Comparison of ENCODE assay signal across 3 cellular contexts in the genomic region with DNA sequence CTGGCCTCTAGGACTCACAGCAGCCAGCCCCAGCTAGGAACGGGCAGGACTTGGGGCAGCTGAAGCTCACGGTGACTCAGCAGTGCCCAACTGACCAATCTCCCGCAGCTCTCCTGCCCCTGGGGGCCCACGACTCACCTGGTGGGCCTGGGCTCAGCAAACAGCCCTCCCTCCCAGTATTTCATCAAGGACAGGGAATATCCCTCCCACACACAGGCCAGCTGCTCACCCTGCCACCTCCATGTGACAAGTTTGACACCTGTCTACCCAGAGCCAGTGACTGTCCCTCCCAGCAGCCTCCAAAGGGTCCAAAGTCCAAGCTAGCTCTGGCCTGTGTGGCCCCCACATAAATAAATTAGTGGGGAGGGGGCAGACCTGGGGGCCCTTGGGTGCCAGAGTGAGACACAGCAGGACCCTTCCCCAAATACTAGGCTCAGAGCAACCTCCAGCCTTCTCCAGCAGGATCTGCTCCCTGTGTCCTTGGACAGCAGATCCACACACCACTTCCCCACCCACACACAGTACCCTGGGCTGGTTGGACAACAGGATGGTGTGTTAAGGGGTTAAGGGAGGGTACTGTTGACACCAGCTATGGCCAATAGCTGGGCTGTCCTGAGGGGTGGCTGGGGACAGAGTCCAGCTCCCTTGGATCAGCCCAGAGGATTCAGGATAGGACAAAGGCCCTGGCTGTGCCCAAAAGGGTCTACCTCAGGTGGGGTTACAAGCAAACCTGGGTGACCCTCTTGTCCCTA.
TF ChIP-seq lines count a peak whose summit lies in the region.

No MANE protein-coding gene starts in this region.

TF ChIP-seq in A549, 52 proteins besides CTCF, POLR2A, EP300 and RAD21:
- TF ChIP-seq, protein P1, sequence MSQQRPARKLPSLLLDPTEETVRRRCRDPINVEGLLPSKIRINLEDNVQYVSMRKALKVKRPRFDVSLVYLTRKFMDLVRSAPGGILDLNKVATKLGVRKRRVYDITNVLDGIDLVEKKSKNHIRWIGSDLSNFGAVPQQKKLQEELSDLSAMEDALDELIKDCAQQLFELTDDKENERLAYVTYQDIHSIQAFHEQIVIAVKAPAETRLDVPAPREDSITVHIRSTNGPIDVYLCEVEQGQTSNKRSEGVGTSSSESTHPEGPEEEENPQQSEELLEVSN (IDR thresholded peaks at IDR 0.05; ENCODE audit: borderline replicate concordance, low read depth), result no peak

TF ChIP-seq in HEK293, 187 proteins besides CTCF, POLR2A, EP300 and RAD21:
- peak; percentile 25; the same call in 1 of the 2 replicates for TF ChIP-seq ZIC2 (tag by site-specific recombination; IDR thresholded peaks at IDR 0.05)
- no peak for TF ChIP-seq ZNF391 (tag by site-specific recombination; IDR thresholded peaks at IDR 0.05; ENCODE audit: borderline replicate concordance, low read depth)
- TF ChIP-seq ZNF521 (tag by site-specific recombination; IDR thresholded peaks at IDR 0.05), result no peak

TF ChIP-seq in liver, 16 proteins besides CTCF, POLR2A, EP300 and RAD21:
- TF ChIP-seq GABPA (IDR thresholded peaks at IDR 0.05 in 1 of 2, conservative IDR thresholded peaks at IDR 0.05 in 1 of 2) (no peak), FOXA1 (IDR thresholded peaks at IDR 0.05) (peak; percentile 41), SP1 (IDR thresholded peaks at IDR 0.05) (peak; percentile 100), HNF4G (IDR thresholded peaks at IDR 0.05) (peak; percentile 90), TAF1 (conservative IDR thresholded peaks at IDR 0.05) (no peak), HNF4A (conservative IDR thresholded peaks at IDR 0.05) (peak; percentile 96 to 97), NR2F2 (IDR thresholded peaks at IDR 0.05) (no peak), RXRA (IDR thresholded peaks at IDR 0.05) (peak; percentile 94 to 97), EGR1 (IDR thresholded peaks at IDR 0.05; ENCODE audit: low read depth in 2 of 2) (peak; percentile 93 to 94), FOXA2 (IDR thresholded peaks at IDR 0.05) (no peak), JUND (IDR thresholded peaks at IDR 0.05) (no peak), YY1 (IDR thresholded peaks at IDR 0.05) (peak; percentile 80)
- TF ChIP-seq, protein P2, sequence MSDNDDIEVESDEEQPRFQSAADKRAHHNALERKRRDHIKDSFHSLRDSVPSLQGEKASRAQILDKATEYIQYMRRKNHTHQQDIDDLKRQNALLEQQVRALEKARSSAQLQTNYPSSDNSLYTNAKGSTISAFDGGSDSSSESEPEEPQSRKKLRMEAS (IDR thresholded peaks at IDR 0.05), result peak; percentile 79
- TF ChIP-seq, protein P3, sequence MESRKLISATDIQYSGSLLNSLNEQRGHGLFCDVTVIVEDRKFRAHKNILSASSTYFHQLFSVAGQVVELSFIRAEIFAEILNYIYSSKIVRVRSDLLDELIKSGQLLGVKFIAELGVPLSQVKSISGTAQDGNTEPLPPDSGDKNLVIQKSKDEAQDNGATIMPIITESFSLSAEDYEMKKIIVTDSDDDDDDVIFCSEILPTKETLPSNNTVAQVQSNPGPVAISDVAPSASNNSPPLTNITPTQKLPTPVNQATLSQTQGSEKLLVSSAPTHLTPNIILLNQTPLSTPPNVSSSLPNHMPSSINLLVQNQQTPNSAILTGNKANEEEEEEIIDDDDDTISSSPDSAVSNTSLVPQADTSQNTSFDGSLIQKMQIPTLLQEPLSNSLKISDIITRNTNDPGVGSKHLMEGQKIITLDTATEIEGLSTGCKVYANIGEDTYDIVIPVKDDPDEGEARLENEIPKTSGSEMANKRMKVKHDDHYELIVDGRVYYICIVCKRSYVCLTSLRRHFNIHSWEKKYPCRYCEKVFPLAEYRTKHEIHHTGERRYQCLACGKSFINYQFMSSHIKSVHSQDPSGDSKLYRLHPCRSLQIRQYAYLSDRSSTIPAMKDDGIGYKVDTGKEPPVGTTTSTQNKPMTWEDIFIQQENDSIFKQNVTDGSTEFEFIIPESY (IDR thresholded peaks at IDR 0.05), result no peak
- TF ChIP-seq, protein P4, sequence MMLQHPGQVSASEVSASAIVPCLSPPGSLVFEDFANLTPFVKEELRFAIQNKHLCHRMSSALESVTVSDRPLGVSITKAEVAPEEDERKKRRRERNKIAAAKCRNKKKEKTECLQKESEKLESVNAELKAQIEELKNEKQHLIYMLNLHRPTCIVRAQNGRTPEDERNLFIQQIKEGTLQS (IDR thresholded peaks at IDR 0.05), result peak; percentile 1
- TF ChIP-seq, protein P5, sequence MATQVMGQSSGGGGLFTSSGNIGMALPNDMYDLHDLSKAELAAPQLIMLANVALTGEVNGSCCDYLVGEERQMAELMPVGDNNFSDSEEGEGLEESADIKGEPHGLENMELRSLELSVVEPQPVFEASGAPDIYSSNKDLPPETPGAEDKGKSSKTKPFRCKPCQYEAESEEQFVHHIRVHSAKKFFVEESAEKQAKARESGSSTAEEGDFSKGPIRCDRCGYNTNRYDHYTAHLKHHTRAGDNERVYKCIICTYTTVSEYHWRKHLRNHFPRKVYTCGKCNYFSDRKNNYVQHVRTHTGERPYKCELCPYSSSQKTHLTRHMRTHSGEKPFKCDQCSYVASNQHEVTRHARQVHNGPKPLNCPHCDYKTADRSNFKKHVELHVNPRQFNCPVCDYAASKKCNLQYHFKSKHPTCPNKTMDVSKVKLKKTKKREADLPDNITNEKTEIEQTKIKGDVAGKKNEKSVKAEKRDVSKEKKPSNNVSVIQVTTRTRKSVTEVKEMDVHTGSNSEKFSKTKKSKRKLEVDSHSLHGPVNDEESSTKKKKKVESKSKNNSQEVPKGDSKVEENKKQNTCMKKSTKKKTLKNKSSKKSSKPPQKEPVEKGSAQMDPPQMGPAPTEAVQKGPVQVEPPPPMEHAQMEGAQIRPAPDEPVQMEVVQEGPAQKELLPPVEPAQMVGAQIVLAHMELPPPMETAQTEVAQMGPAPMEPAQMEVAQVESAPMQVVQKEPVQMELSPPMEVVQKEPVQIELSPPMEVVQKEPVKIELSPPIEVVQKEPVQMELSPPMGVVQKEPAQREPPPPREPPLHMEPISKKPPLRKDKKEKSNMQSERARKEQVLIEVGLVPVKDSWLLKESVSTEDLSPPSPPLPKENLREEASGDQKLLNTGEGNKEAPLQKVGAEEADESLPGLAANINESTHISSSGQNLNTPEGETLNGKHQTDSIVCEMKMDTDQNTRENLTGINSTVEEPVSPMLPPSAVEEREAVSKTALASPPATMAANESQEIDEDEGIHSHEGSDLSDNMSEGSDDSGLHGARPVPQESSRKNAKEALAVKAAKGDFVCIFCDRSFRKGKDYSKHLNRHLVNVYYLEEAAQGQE (IDR thresholded peaks at IDR 0.05), result peak; percentile 72
